ENCODE assay signal across 30 cellular contexts in the genomic region with DNA sequence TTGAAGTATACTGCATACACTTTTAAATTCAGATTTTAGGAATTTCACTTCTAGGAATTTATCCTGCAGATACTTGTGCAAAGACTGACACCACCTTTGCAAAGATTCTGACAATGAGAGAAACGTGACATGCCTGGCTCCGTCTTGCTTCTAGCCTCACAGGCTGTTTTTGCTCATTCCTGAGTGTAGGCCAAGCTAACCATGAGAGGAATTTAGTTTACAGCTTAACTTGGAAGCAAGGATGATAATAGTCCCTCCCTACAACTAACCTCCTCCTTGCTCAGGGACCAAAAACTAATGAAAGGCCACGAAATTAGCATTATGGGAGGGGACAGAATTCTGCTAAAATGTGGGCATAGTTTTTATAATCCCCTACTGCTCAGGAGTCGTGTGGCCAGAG.
"Had no signal": no experiment of that assay in that cellular context is flagged by ENCODE, and none has a peak within 500 bp of the region (broad histone marks: within the 10 kb centered on the region; RNA-seq: fewer than 3 reads in every experiment).

No MANE protein-coding gene starts in this region.

- H3K79me2 ChIP-seq: hepatocyte had no signal

- H3K4me2 ChIP-seq: hepatocyte, smooth muscle cell had no signal

- H3K27me3 ChIP-seq: brain microvascular endothelial cell, colonic mucosa, hepatocyte, sigmoid colon, upper lobe of left lung had no signal

- H3K4me3 Mint-ChIP-seq: activated CD4-positive, alpha-beta T cell treated with anti-CD3 and anti-CD28 coated beads, Interleukin-2, amount 10 ng/mL, durations not matched to agents 7 days and 5 days; activated CD8-positive, alpha-beta memory T cell treated with anti-CD3 and anti-CD28 coated beads, Interleukin-2, amount 10 ng/mL, durations not matched to agents 7 days and 5 days; activated CD8-positive, alpha-beta T cell treated with anti-CD3 and anti-CD28 coated beads for 36 hours; activated naive CD4-positive, alpha-beta T cell treated with anti-CD3 and anti-CD28 coated beads, Interleukin-2, amount 50 U/mL, for 24 hours; endodermal cell; immature natural killer cell; natural killer cell; T-helper 1 cell treated with Interleukin-12 subunit alpha and Interleukin-12 subunit beta and Interleukin-4 antibody, amounts not matched to agents 30 μg/mL and 1 μg/mL, for 36 hours had no signal

- H3K4me3 ChIP-seq: colonic mucosa, hepatocyte, sigmoid colon, smooth muscle cell, upper lobe of left lung had no signal

- DNase-seq: activated CD4-positive, alpha-beta T cell treated with anti-CD3 and anti-CD28 coated beads, Interleukin-2, amount 10 ng/mL, durations not matched to agents 7 days and 5 days; activated CD4-positive, CD25-positive, alpha-beta regulatory T cell treated with anti-CD3 and anti-CD28 coated beads, Interleukin-2, amount 50 U/mL, for 72 hours; activated CD8-positive, alpha-beta memory T cell treated with anti-CD3 and anti-CD28 coated beads, Interleukin-2, amount 10 ng/mL, durations not matched to agents 7 days and 5 days; activated CD8-positive, alpha-beta T cell treated with anti-CD3 and anti-CD28 coated beads for 36 hours; activated gamma-delta T cell; activated T-cell treated with anti-CD3 and anti-CD28 coated beads for 4 hours; anterior cingulate cortex; brain microvascular endothelial cell; central memory CD4-positive, alpha-beta T cell; colonic mucosa; endodermal cell; foreskin melanocyte; immature natural killer cell; kidney glomerular epithelial cell; midbrain; natural killer cell; retina; sigmoid colon; stimulated activated CD4-positive, alpha-beta T cell treated with anti-CD3 and anti-CD28 coated beads, Interleukin-15, amount 100 ng/mL, for 24 hours; stimulated activated CD4-positive, alpha-beta T cell treated with anti-CD3 and anti-CD28 coated beads, Interleukin-2, amount 100 ng/mL, for 48 hours; stimulated activated CD8-positive, alpha-beta memory T cell treated with anti-CD3 and anti-CD28 coated beads, Interleukin-4, amount 100 ng/mL, for 48 hours; stimulated activated naive CD4-positive, alpha-beta T cell; T1000; upper lobe of left lung; WERI-Rb-1 had no signal

- H3K36me3 ChIP-seq: brain microvascular endothelial cell, colonic mucosa, sigmoid colon, upper lobe of left lung, WERI-Rb-1 had no signal

- ATAC-seq: activated CD8-positive, alpha-beta memory T cell treated with anti-CD3 and anti-CD28 coated beads, Interleukin-2, amount 10 ng/mL, durations not matched to agents 7 days and 5 days; activated CD8-positive, alpha-beta T cell treated with anti-CD3 and anti-CD28 coated beads for 36 hours; natural killer cell had no signal

- H3K27ac Mint-ChIP-seq: activated CD4-positive, alpha-beta T cell treated with anti-CD3 and anti-CD28 coated beads, Interleukin-2, amount 10 ng/mL, durations not matched to agents 7 days and 5 days; activated CD8-positive, alpha-beta memory T cell treated with anti-CD3 and anti-CD28 coated beads, Interleukin-2, amount 10 ng/mL, durations not matched to agents 7 days and 5 days; activated CD8-positive, alpha-beta T cell treated with anti-CD3 and anti-CD28 coated beads for 36 hours; activated naive CD4-positive, alpha-beta T cell treated with anti-CD3 and anti-CD28 coated beads, Interleukin-2, amount 50 U/mL, for 24 hours; endodermal cell; immature natural killer cell; natural killer cell; progenitor cell of endocrine pancreas; T-helper 1 cell treated with Interleukin-12 subunit alpha and Interleukin-12 subunit beta and Interleukin-4 antibody, amounts not matched to agents 30 μg/mL and 1 μg/mL, for 36 hours had no signal

- H3K9me3 Mint-ChIP-seq: natural killer cell had no signal

- H3K27ac ChIP-seq: brain microvascular endothelial cell, colonic mucosa, hepatocyte, sigmoid colon, upper lobe of left lung, WERI-Rb-1 had no signal

- H3K4me1 ChIP-seq: colonic mucosa, upper lobe of left lung had no signal

- H3K9me3 ChIP-seq: colonic mucosa, sigmoid colon had no signal

- H3K27me3 Mint-ChIP-seq: activated CD4-positive, alpha-beta T cell treated with anti-CD3 and anti-CD28 coated beads, Interleukin-2, amount 10 ng/mL, durations not matched to agents 7 days and 5 days; activated CD8-positive, alpha-beta memory T cell treated with anti-CD3 and anti-CD28 coated beads, Interleukin-2, amount 10 ng/mL, durations not matched to agents 7 days and 5 days; activated naive CD4-positive, alpha-beta T cell treated with anti-CD3 and anti-CD28 coated beads, Interleukin-2, amount 50 U/mL, for 24 hours had no signal

- H3K4me1 Mint-ChIP-seq: activated CD4-positive, alpha-beta T cell treated with anti-CD3 and anti-CD28 coated beads, Interleukin-2, amount 10 ng/mL, durations not matched to agents 7 days and 5 days; activated CD8-positive, alpha-beta memory T cell treated with anti-CD3 and anti-CD28 coated beads, Interleukin-2, amount 10 ng/mL, durations not matched to agents 7 days and 5 days; activated naive CD4-positive, alpha-beta T cell treated with anti-CD3 and anti-CD28 coated beads, Interleukin-2, amount 50 U/mL, for 24 hours; immature natural killer cell; natural killer cell had no signal

- H3K36me3 Mint-ChIP-seq: natural killer cell had no signal

- H2AFZ ChIP-seq: hepatocyte had no signal
